ENCODE assay signal across 8 cellular contexts in the genomic region with DNA sequence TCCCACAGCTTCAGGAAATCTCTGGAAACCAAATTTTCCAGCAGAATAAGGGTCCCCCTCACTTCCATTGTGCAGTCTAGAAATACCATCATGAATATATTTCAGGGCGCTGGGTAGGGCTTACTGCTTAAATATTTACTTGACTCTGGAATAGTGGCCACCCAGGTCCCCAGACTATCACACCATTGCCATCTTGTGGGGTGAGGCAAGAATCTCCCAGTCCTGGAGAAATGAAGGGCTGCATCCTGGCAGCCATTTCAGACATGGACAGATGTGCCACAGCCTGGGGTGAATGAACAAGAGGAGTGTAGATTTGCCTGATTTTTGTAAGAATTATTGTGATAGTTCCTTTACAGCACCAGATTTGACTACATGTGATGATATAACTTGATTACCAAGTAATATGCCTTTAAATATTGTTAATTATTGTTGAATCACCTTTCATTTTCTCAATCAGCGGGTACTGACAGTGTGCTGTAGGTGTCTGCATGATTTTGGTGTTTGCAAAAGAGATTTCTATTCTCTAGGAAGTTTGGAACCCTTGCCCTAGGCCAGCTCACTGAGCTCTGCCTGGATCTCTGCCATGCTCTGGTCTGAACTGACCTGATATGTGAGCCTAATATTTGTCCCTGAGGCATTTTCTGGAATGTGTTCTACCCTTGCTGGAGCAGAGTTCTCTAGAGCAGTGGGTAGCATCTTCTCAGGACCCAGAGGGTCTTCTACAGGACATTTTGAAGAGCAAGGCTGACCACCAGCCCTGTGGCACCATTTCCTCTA.
A peak's percentile ranks its signal among the peaks of the same experiment; 100 is the strongest.
DNase-seq lines count a peak whose midpoint lies in the region; ATAC-seq, FAIRE-seq and TF ChIP-seq lines count a peak whose summit lies in the region.

No MANE protein-coding gene starts in this region.

- H3K4me3 ChIP-seq in GM06990 (replicated peaks; ENCODE audit: low read depth, low read length) (no peak overlapping the region), K562 (no peak overlapping the region), mucosa of descending colon (no peak overlapping the region)

- H3K4me2 ChIP-seq in K562 (ENCODE audit: insufficient read depth, low read length), result no peak overlapping the region

- TF ChIP-seq POLR2A in K562 (conservative IDR thresholded peaks at IDR 0.05), result no peak

- H3K4me1 ChIP-seq in K562 (replicated peaks in 1 of 2; ENCODE audit: control insufficient read depth in 2 of 2, insufficient read depth in 2 of 2, low read length in 2 of 2), result no peaks in the 10 kb centered on the region
- no peaks in the 10 kb centered on the region for H3K4me1 ChIP-seq in mucosa of descending colon (ENCODE audit: low read depth)

- in situ Hi-C loops in K562 (cut with MboI), result no loop called here

- FAIRE-seq in K562 (lab: Jason Lieb, UNC), result no peak

- DNase-seq in GM06990 (ENCODE audit: extremely low read depth, insufficient read length) (no peak), K562 (ENCODE audit: extremely low read depth in 1 of 4, low spot score in 3 of 4) (peak in 2 of 4 experiments; percentile 10 to 17), mucosa of descending colon (peak in 1 of 3 donors; percentile 7), GM20000 (ENCODE audit: low spot score) (no peak), KG1 (lab: John Stamatoyannopoulos, UW) (no peak)

- ATAC-seq in K562 (no peak; the same call in 2 of the 3 replicates), mucosa of descending colon (peak; percentile 25), GM18498 (IDR thresholded peaks at IDR 0.05; ENCODE audit: unreplicated experiment) (no peak), GM19035 (IDR thresholded peaks at IDR 0.05; ENCODE audit: unreplicated experiment) (no peak)

- H3K36me3 ChIP-seq in GM06990 (ENCODE audit: control insufficient read depth, insufficient read depth, low read length) (no peaks in the 10 kb centered on the region), K562 (ENCODE audit: control insufficient read depth, insufficient read depth, low read length) (no peaks in the 10 kb centered on the region), mucosa of descending colon (ENCODE audit: low read depth) (no peaks in the 10 kb centered on the region)

- no peaks in the 10 kb centered on the region for H3K9me3 ChIP-seq in K562 (replicated peaks; ENCODE audit: control insufficient read depth, insufficient read depth, low read depth, low read length)
- no peaks in the 10 kb centered on the region for H3K9me3 ChIP-seq in mucosa of descending colon

- H3K27me3 ChIP-seq in GM06990 (replicated peaks; ENCODE audit: control insufficient read depth, insufficient read depth, low read length) (no peaks in the 10 kb centered on the region; the same call in 1 of the 2 replicates), K562 (ENCODE audit: control insufficient read depth in 2 of 2, insufficient read depth in 2 of 2, low read length in 2 of 2) (no peaks in the 10 kb centered on the region)

- no peaks in the 10 kb centered on the region for H4K20me1 ChIP-seq in K562 (replicated peaks; ENCODE audit: control insufficient read depth, insufficient read depth, low read length)

- CTCF ChIA-PET in K562 (lab: Yijun Ruan, JAX; ENCODE audit: low intra/inter-chr PET ratio), result interaction anchor here (1.1 kb wide), 1 partner anchor 519 kb away, joined by 3 read pairs; no protein-coding TSS in a partner anchor

- 0% methylated on average over 2 of the region's 2 CpGs for WGBS in K562 (ENCODE audit: insufficient coverage, low coverage, missing lambda C conversion rate)

- H2AFZ ChIP-seq in K562 (ENCODE audit: low read depth, low read length), result no peak overlapping the region

- no peaks in the 10 kb centered on the region for H3K79me2 ChIP-seq in K562 (ENCODE audit: control insufficient read depth, insufficient read depth, low read length)

- BruUV-seq in K562 (replicated peaks; lab: Mats Ljungman, UMichigan), result no TSS peak

- TF ChIP-seq RAD21 in Ishikawa (IDR thresholded peaks at IDR 0.05; ENCODE audit: low read depth) (0 out of 2 replicates have a peak, but pooled peaks have one; percentile 23), K562 (CRISPR knock-in tag; conservative IDR thresholded peaks at IDR 0.05 in 1 of 2, IDR thresholded peaks at IDR 0.05 in 1 of 2) (peak; percentile 37 to 60)

- no peak overlapping the region for H3K27ac ChIP-seq in K562 (ENCODE audit: extremely low read depth, low read depth, low read length)

- intact Hi-C loops in K562 (cut with micrococcal nuclease) (loop anchor here (2.0 to 10.0 kb wide), 2 partner anchors 156 to 518 kb away; no protein-coding TSS in a partner anchor), mucosa of descending colon (cut with DNase I, micrococcal nuclease) (no loop called here)

- H3K9me1 ChIP-seq in K562 (ENCODE audit: control insufficient read depth, insufficient read depth, low read length), result no peaks in the 10 kb centered on the region

- no peak overlapping the region for H3K9ac ChIP-seq in K562 (ENCODE audit: insufficient read depth in 1 of 2, low read depth in 2 of 2, low read length in 2 of 2)

- TF ChIP-seq CTCF in GM06990 (IDR thresholded peaks at IDR 0.05; ENCODE audit: insufficient read depth, low read length, poor library complexity, severe bottlenecking), result peak; percentile 21
- peak in 2 of 3 experiments; percentile 13 to 38; a peak in 2 of 6 replicates for TF ChIP-seq CTCF in K562 (IDR thresholded peaks at IDR 0.05 in 2 of 3, conservative IDR thresholded peaks at IDR 0.05 in 1 of 3; ENCODE audit: insufficient read depth in 2 of 3, low read depth in 1 of 3, low read length in 3 of 3)
- no peak for TF ChIP-seq CTCF in mucosa of descending colon (IDR thresholded peaks at IDR 0.05)
- no peak for TF ChIP-seq CTCF in GM20000 (IDR thresholded peaks at IDR 0.05; ENCODE audit: extremely low read depth, missing control alignments)

- POLR2A ChIA-PET in K562 (lab: Yijun Ruan, JAX), result no interaction called here

- TF ChIP-seq EP300 in Ishikawa (IDR thresholded peaks at IDR 0.05; ENCODE audit: borderline replicate concordance) (no peak), K562 (IDR thresholded peaks at IDR 0.05; ENCODE audit: low read length) (no peak)

TF ChIP-seq in Ishikawa, 13 proteins besides CTCF, POLR2A, EP300 and RAD21 (continues in another document):
- TF ChIP-seq EGR1 (IDR thresholded peaks at IDR 0.05) (no peak), NFIC (IDR thresholded peaks at IDR 0.05) (no peak), FOXM1 (IDR thresholded peaks at IDR 0.05; ENCODE audit: borderline replicate concordance, low read depth) (no peak), TCF12 (IDR thresholded peaks at IDR 0.05; ENCODE audit: low read depth) (no peak), CREB1 (IDR thresholded peaks at IDR 0.05; ENCODE audit: low read depth) (no peak), ZBTB7A (IDR thresholded peaks at IDR 0.05; ENCODE audit: low read depth) (no peak), YY1 (IDR thresholded peaks at IDR 0.05; ENCODE audit: low read depth) (no peak), CEBPB (IDR thresholded peaks at IDR 0.05) (no peak), TAF1 (IDR thresholded peaks at IDR 0.05; ENCODE audit: low read depth) (no peak)
- TF ChIP-seq, protein P1, sequence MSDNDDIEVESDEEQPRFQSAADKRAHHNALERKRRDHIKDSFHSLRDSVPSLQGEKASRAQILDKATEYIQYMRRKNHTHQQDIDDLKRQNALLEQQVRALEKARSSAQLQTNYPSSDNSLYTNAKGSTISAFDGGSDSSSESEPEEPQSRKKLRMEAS (IDR thresholded peaks at IDR 0.05), result no peak
- TF ChIP-seq, protein P2, sequence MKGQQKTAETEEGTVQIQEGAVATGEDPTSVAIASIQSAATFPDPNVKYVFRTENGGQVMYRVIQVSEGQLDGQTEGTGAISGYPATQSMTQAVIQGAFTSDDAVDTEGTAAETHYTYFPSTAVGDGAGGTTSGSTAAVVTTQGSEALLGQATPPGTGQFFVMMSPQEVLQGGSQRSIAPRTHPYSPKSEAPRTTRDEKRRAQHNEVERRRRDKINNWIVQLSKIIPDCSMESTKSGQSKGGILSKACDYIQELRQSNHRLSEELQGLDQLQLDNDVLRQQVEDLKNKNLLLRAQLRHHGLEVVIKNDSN (IDR thresholded peaks at IDR 0.05), result no peak

TF ChIP-seq in K562, 482 proteins besides CTCF, POLR2A, EP300 and RAD21:
- TF ChIP-seq NR1H2 (CRISPR knock-in tag; IDR thresholded peaks at IDR 0.05) (no peak), ZNF274 (IDR thresholded peaks at IDR 0.05; ENCODE audit: borderline replicate concordance, low read depth, low read length) (no peak), CBX3 (IDR thresholded peaks at IDR 0.05; ENCODE audit: borderline replicate concordance in 1 of 2, low read length in 2 of 2) (no peak), ZNF143 (CRISPR knock-in tag; IDR thresholded peaks at IDR 0.05) (no peak), MCM5 (IDR thresholded peaks at IDR 0.05; ENCODE audit: low read depth) (no peak), SMC3 (conservative IDR thresholded peaks at IDR 0.05; ENCODE audit: insufficient read depth, low read depth, low read length) (0 out of 2 replicates have a peak, but pooled peaks have one; percentile 7), SP2 (IDR thresholded peaks at IDR 0.05; ENCODE audit: extremely low read depth, low read depth, low read length, poor library complexity, severe bottlenecking) (no peak)
- TF ChIP-seq, protein P3, sequence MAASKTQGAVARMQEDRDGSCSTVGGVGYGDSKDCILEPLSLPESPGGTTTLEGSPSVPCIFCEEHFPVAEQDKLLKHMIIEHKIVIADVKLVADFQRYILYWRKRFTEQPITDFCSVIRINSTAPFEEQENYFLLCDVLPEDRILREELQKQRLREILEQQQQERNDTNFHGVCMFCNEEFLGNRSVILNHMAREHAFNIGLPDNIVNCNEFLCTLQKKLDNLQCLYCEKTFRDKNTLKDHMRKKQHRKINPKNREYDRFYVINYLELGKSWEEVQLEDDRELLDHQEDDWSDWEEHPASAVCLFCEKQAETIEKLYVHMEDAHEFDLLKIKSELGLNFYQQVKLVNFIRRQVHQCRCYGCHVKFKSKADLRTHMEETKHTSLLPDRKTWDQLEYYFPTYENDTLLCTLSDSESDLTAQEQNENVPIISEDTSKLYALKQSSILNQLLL (CRISPR knock-in tag; IDR thresholded peaks at IDR 0.05; ENCODE audit: borderline replicate concordance), result no peak
- TF ChIP-seq, protein P4, sequence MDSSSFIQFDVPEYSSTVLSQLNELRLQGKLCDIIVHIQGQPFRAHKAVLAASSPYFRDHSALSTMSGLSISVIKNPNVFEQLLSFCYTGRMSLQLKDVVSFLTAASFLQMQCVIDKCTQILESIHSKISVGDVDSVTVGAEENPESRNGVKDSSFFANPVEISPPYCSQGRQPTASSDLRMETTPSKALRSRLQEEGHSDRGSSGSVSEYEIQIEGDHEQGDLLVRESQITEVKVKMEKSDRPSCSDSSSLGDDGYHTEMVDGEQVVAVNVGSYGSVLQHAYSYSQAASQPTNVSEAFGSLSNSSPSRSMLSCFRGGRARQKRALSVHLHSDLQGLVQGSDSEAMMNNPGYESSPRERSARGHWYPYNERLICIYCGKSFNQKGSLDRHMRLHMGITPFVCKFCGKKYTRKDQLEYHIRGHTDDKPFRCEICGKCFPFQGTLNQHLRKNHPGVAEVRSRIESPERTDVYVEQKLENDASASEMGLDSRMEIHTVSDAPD (CRISPR knock-in tag; IDR thresholded peaks at IDR 0.05), result no peak

Comparison
In these comparisons a context has a peak if more than half of its experiments do, and no peak if none do; other contexts are left out.
1. CTCF ChIP-seq: peak in GM06990 (single experiment) and K562 (2 of 3); none in mucosa of descending colon (single experiment) and GM20000 (single experiment).